In the genomic region with DNA sequence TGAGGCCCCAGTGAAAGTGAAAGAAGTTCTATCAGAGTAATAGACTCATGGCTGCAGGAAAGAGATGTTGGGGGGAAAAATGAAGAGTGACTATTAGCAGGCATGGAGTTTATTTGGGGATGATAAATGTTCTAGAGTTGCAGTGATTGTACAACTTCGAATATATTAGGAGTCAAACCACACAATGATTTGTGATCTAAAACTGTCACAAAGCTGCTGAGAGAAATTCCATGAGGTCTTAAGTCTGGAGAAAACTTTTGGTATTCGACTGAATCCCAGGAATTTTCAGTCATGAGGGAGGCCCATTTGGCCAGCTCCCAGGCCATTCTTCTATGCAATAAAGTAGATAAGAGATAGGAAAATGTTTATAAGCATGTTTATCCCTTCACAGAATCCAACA, we compare ENCODE assay signal across 16 cellular contexts. TPM values are rescaled to one million over a fixed set of nuclear protein-coding genes. Genes with fewer than 3 reads are reported as not detected.
DNase-seq lines count a peak whose midpoint lies in the region; TF ChIP-seq lines count a peak whose summit lies in the region.
"Had no signal": no experiment of that assay in that cellular context is flagged by ENCODE, and none has a peak within 500 bp of the region (broad histone marks: within the 10 kb centered on the region; RNA-seq: fewer than 3 reads in every experiment).

No MANE protein-coding gene starts in this region.

- peaks cover 0 to 9% (median 2%) of the 10 kb centered on the region in 7 donors for H3K9me3 Mint-ChIP-seq in CD14-positive monocyte
- H3K9me3 Mint-ChIP-seq: CD4-positive, CD25-positive, alpha-beta regulatory T cell; HFFc6 had no signal

- no peak overlapping the region for H4K12ac ChIP-seq in trophoblast cell (ENCODE audit: low read depth, low read length)

- no peak overlapping the region for H2BK120ac ChIP-seq in trophoblast cell (ENCODE audit: insufficient read depth, low read length, poor library complexity)

- H2BK12ac ChIP-seq in trophoblast cell (ENCODE audit: low read length), result no peak overlapping the region

- no CpG with 5 or more reads among the region's 2 CpGs for WGBS in trophoblast cell (ENCODE audit: extremely low coverage, insufficient coverage, insufficient read length)

- H3K18ac ChIP-seq in trophoblast cell (ENCODE audit: low read length), result no peak overlapping the region

- DNase-seq in NCI-H226 (peak; percentile 7), fibroblast of pulmonary artery (ENCODE audit: low read depth) (peak; percentile 2), trophoblast cell (peak; percentile 7 to 58), CD14-positive monocyte (ENCODE audit: low spot score) (no peak), HAP-1 (ENCODE audit: low spot score in 2 of 2) (no peak), NCI-H524 (lab: John Stamatoyannopoulos, UW) (no peak), SIG-M5 (lab: John Stamatoyannopoulos, UW) (no peak)
- DNase-seq: AML-193; CD4-positive, CD25-positive, alpha-beta regulatory T cell; DMS53; HCEC 1CT; HFFc6 had no signal

- H3K36me3 Mint-ChIP-seq in CD14-positive monocyte, result no peaks in the 10 kb centered on the region
- H3K36me3 Mint-ChIP-seq: CD4-positive, CD25-positive, alpha-beta regulatory T cell had no signal

- H3K9ac ChIP-seq in trophoblast cell (ENCODE audit: low read length), result no peak overlapping the region
- H3K9ac ChIP-seq: BLaER1 had no signal

- H3K23ac ChIP-seq in trophoblast cell (ENCODE audit: low read length), result no peak overlapping the region

- peaks cover 0 to 4% (median 2%) of the 10 kb centered on the region in 3 donors for H3K27me3 Mint-ChIP-seq in CD14-positive monocyte (ENCODE audit: low read depth in 3 of 3)
- H3K27me3 Mint-ChIP-seq: CD4-positive, CD25-positive, alpha-beta regulatory T cell had no signal

- H3K27me3 ChIP-seq in trophoblast cell (ENCODE audit: insufficient read depth, low read length), result no peaks in the 10 kb centered on the region
- 0 out of 2 replicates have a peak, but pooled peaks cover 3% of the 10 kb centered on the region for H3K27me3 ChIP-seq in HAP-1 (ENCODE audit: low read depth)
- H3K27me3 ChIP-seq: BLaER1 had no signal

- no peak overlapping the region for H3K4ac ChIP-seq in trophoblast cell (ENCODE audit: low read depth, low read length)

- intact Hi-C loops in CD14-positive monocyte (cut with micrococcal nuclease), result no loop called here

- no peak overlapping the region for H3K14ac ChIP-seq in trophoblast cell (ENCODE audit: low read length)

- no peak overlapping the region for H4K8ac ChIP-seq in trophoblast cell (ENCODE audit: low read depth, low read length)

- no peaks in the 10 kb centered on the region for H3K9me3 ChIP-seq in trophoblast cell (ENCODE audit: insufficient read depth, low read depth, low read length)
- H3K9me3 ChIP-seq in HAP-1, result no peaks in the 10 kb centered on the region
- H3K9me3 ChIP-seq: BLaER1 had no signal

- H3K4me3 ChIP-seq in fibroblast of pulmonary artery (replicated peaks; ENCODE audit: low read depth, low read length) (no peak overlapping the region), trophoblast cell (ENCODE audit: low read depth, low read length) (no peak overlapping the region), HAP-1 (no peak overlapping the region)
- H3K4me3 ChIP-seq: BLaER1, GM12878, K562 had no signal

- in situ Hi-C loops in HAP-1 (cut with MboI; ENCODE audit: low sequenced_read_pairs), result no loop called here

- H3K36me3 ChIP-seq in trophoblast cell (ENCODE audit: control insufficient read depth in 1 of 2, insufficient read depth in 2 of 2, low read length in 2 of 2) (no peaks in the 10 kb centered on the region), HAP-1 (replicated peaks) (no peaks in the 10 kb centered on the region)
- H3K36me3 ChIP-seq: BLaER1 had no signal

- no peak overlapping the region for H2AK5ac ChIP-seq in trophoblast cell (ENCODE audit: low read length)

- no peaks in the 10 kb centered on the region for H3K79me2 ChIP-seq in trophoblast cell (ENCODE audit: control insufficient read depth, insufficient read depth, low read length, poor library complexity)

- no peak overlapping the region for H2BK5ac ChIP-seq in trophoblast cell (ENCODE audit: low read depth, low read length, poor library complexity)

- no peak overlapping the region for H3K4me3 Mint-ChIP-seq in CD14-positive monocyte
- H3K4me3 Mint-ChIP-seq: CD4-positive, CD25-positive, alpha-beta regulatory T cell; HFFc6 had no signal

- no peak overlapping the region for H2AFZ ChIP-seq in trophoblast cell (ENCODE audit: insufficient read depth, low read length, poor library complexity)

- H3K4me1 Mint-ChIP-seq in CD14-positive monocyte, result no peaks in the 10 kb centered on the region
- H3K4me1 Mint-ChIP-seq: CD4-positive, CD25-positive, alpha-beta regulatory T cell had no signal

- no peak overlapping the region for H4K91ac ChIP-seq in trophoblast cell (ENCODE audit: low read depth, low read length)

- H3K4me1 ChIP-seq in trophoblast cell (ENCODE audit: control insufficient read depth in 1 of 2, insufficient read depth in 2 of 2, low read length in 2 of 2) (peaks cover 6 to 13% of the 10 kb centered on the region in 2 experiments), HAP-1 (no peaks in the 10 kb centered on the region)

- no peaks in the 10 kb centered on the region for H3K79me1 ChIP-seq in trophoblast cell (ENCODE audit: low read length)

- no peak overlapping the region for H3K4me2 ChIP-seq in trophoblast cell (ENCODE audit: low read length)
- H3K4me2 ChIP-seq: BLaER1 had no signal

- H3K27ac ChIP-seq in trophoblast cell (ENCODE audit: low read depth, low read length), result no peak overlapping the region
- H3K27ac ChIP-seq: BLaER1, HL-60 had no signal

- TF ChIP-seq CTCF in fibroblast of pulmonary artery (IDR thresholded peaks at IDR 0.05; ENCODE audit: low read length, missing control alignments) (no peak), CD14-positive monocyte (IDR thresholded peaks at IDR 0.05) (no peak)

- peak overlapping the region in 1 of 7 donors; percentile 37 for H3K27ac Mint-ChIP-seq in CD14-positive monocyte
- H3K27ac Mint-ChIP-seq: CD4-positive, CD25-positive, alpha-beta regulatory T cell; HFFc6 had no signal

RNA-seq across cellular contexts. Expression of a gene that starts 55.9 kb away (rescaled TPM):
- polyA plus RNA-seq in trophoblast cell (2013), result 54.7 and 55.5 TPM in 2 replicates
- under 1 TPM in 1 of 2 donors, not detected in 1; 0.04 TPM for polyA plus RNA-seq in CD14-positive monocyte
- polyA plus RNA-seq: CD4-positive, CD25-positive, alpha-beta regulatory T cell had no signal

Comparison
In these comparisons a context has a peak if more than half of its experiments do, and no peak if none do; other contexts are left out.
1. DNase-seq: peak in NCI-H226 (single experiment), fibroblast of pulmonary artery (single experiment) and trophoblast cell (2 of 2); none in CD14-positive monocyte (single experiment), HAP-1 (0 of 2), NCI-H524 (0 of 2) and SIG-M5 (single experiment).